ENCODE assay signal across 14 cellular contexts in the genomic region with DNA sequence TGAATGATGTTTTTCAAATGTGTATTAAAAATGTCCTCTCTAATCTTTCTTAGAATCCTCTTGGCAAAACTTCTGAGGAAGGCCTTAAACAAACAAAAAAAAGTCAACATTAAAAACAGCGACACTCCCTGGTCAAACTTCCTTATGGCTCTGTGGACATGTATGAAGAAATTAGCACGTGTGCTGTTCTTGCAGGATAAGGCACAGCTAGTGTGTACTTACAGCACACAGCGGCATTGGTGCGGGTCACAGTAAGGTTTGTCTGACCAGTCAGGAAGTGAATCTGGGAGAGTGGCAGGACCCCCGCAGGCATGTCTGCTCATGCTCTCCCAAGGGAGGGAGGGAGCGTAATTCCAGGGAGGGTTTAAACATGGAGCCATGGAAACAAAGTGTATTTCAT. TPM values are rescaled to one million over a fixed set of nuclear protein-coding genes. Genes with fewer than 3 reads are reported as not detected.
DNase-seq lines count a peak whose midpoint lies in the region; ATAC-seq and TF ChIP-seq lines count a peak whose summit lies in the region.
"Had no signal": no experiment of that assay in that cellular context is flagged by ENCODE, and none has a peak within 500 bp of the region (broad histone marks: within the 10 kb centered on the region; RNA-seq: fewer than 3 reads in every experiment).

No MANE protein-coding gene starts in this region.

- no peaks in the 10 kb centered on the region for H3K9me3 ChIP-seq in naive thymus-derived CD4-positive, alpha-beta T cell (ENCODE audit: control insufficient read depth in 2 of 3, low read length in 3 of 3)
- H3K9me3 ChIP-seq: neutrophil, thoracic aorta had no signal

- H3K4me3 ChIP-seq in fibroblast of villous mesenchyme (ENCODE audit: low read depth, low read length) = no peak overlapping the region
- no peak overlapping the region for H3K4me3 ChIP-seq in naive thymus-derived CD4-positive, alpha-beta T cell (ENCODE audit: low read length)
- H3K4me3 ChIP-seq: thoracic aorta had no signal

- DNase-seq in DMS 273 (lab: John Stamatoyannopoulos, UW; ENCODE audit: unreplicated experiment) (peak; percentile 38), DMS 273 treated with DMSO at 0.1 percent for 48 hours (lab: John Stamatoyannopoulos, UW) (no peak), SK-N-DZ (ENCODE audit: low spot score) (peak; percentile 12), fibroblast of villous mesenchyme (ENCODE audit: low read depth) (peak; percentile 37), retina (peak; percentile 4), RKO (ENCODE audit: low spot score) (no peak)
- DNase-seq in naive thymus-derived CD4-positive, alpha-beta T cell = no peak
- DNase-seq in T-helper 2 cell treated with Interferon-gamma antibody and Interleukin-4, amounts not matched to agents 5 μg/mL and 100 μg/mL, for 36 hours (ENCODE audit: low spot score) = no peak
- DNase-seq: 8988T, glutamatergic neuron had no signal

- H3K4me3 Mint-ChIP-seq in naive thymus-derived CD4-positive, alpha-beta T cell = no peak overlapping the region
- H3K4me3 Mint-ChIP-seq in T-helper 2 cell treated with Interferon-gamma antibody and Interleukin-4, amounts not matched to agents 5 μg/mL and 100 μg/mL, for 36 hours = no peak overlapping the region
- H3K4me3 Mint-ChIP-seq: activated T-helper 17 cell treated with anti-CD3 and anti-CD28 coated beads, Interleukin-2, amount 50 U/mL, for 72 hours; brain had no signal

- H3K36me3 ChIP-seq in naive thymus-derived CD4-positive, alpha-beta T cell (ENCODE audit: control insufficient read depth in 2 of 3, insufficient read depth in 3 of 3, low read length in 3 of 3) = no peaks in the 10 kb centered on the region
- H3K36me3 ChIP-seq: neutrophil, thoracic aorta had no signal

- H3K36me3 Mint-ChIP-seq in naive thymus-derived CD4-positive, alpha-beta T cell = peaks cover 0 to 12% (median 3%) of the 10 kb centered on the region in 5 donors
- no peaks in the 10 kb centered on the region for H3K36me3 Mint-ChIP-seq in T-helper 2 cell treated with Interferon-gamma antibody and Interleukin-4, amounts not matched to agents 5 μg/mL and 100 μg/mL, for 36 hours (ENCODE audit: low read depth)
- H3K36me3 Mint-ChIP-seq: brain had no signal

- peaks cover 0 to 10% (median 4%) of the 10 kb centered on the region in 11 donors for H3K9me3 Mint-ChIP-seq in naive thymus-derived CD4-positive, alpha-beta T cell
- no peaks in the 10 kb centered on the region for H3K9me3 Mint-ChIP-seq in T-helper 2 cell treated with Interferon-gamma antibody and Interleukin-4, amounts not matched to agents 5 μg/mL and 100 μg/mL, for 36 hours

- ATAC-seq in naive thymus-derived CD4-positive, alpha-beta T cell = no peak
- ATAC-seq: activated T-helper 17 cell treated with anti-CD3 and anti-CD28 coated beads, Interleukin-2, amount 50 U/mL, for 72 hours had no signal

- TF ChIP-seq CTCF in fibroblast of villous mesenchyme (IDR thresholded peaks at IDR 0.05; ENCODE audit: insufficient read depth, low read depth, low read length) = peak; percentile 30

- POLR2A ChIA-PET in naive thymus-derived CD4-positive, alpha-beta T cell (lab: Charles Lee) = no interaction called here

- no peaks in the 10 kb centered on the region for H3K27me3 ChIP-seq in naive thymus-derived CD4-positive, alpha-beta T cell (ENCODE audit: control insufficient read depth in 2 of 2, insufficient read depth in 2 of 2, low read length in 2 of 2)

- CTCF ChIA-PET in naive thymus-derived CD4-positive, alpha-beta T cell (lab: Charles Lee) = no interaction called here

- H3K27ac ChIP-seq in naive thymus-derived CD4-positive, alpha-beta T cell (ENCODE audit: low read depth, low read length) = no peak overlapping the region
- H3K27ac ChIP-seq: neutrophil, thoracic aorta had no signal

- H3K4me1 Mint-ChIP-seq in naive thymus-derived CD4-positive, alpha-beta T cell = no peaks in the 10 kb centered on the region
- no peaks in the 10 kb centered on the region for H3K4me1 Mint-ChIP-seq in T-helper 2 cell treated with Interferon-gamma antibody and Interleukin-4, amounts not matched to agents 5 μg/mL and 100 μg/mL, for 36 hours (ENCODE audit: low read depth)
- H3K4me1 Mint-ChIP-seq: activated T-helper 17 cell treated with anti-CD3 and anti-CD28 coated beads, Interleukin-2, amount 50 U/mL, for 72 hours had no signal

- H3K27me3 Mint-ChIP-seq in naive thymus-derived CD4-positive, alpha-beta T cell = peaks cover 0 to 16% (median 6%) of the 10 kb centered on the region in 5 donors
- H3K27me3 Mint-ChIP-seq in T-helper 2 cell treated with Interferon-gamma antibody and Interleukin-4, amounts not matched to agents 5 μg/mL and 100 μg/mL, for 36 hours (ENCODE audit: low read depth) = no peaks in the 10 kb centered on the region

- no peak overlapping the region for H3K27ac Mint-ChIP-seq in naive thymus-derived CD4-positive, alpha-beta T cell
- H3K27ac Mint-ChIP-seq in T-helper 2 cell treated with Interferon-gamma antibody and Interleukin-4, amounts not matched to agents 5 μg/mL and 100 μg/mL, for 36 hours = no peak overlapping the region
- H3K27ac Mint-ChIP-seq: activated T-helper 17 cell treated with anti-CD3 and anti-CD28 coated beads, Interleukin-2, amount 50 U/mL, for 72 hours had no signal

- intact Hi-C loops in naive thymus-derived CD4-positive, alpha-beta T cell (cut with micrococcal nuclease) = no loop called here

- no peaks in the 10 kb centered on the region for H3K4me1 ChIP-seq in naive thymus-derived CD4-positive, alpha-beta T cell (ENCODE audit: control insufficient read depth in 2 of 2, insufficient read depth in 2 of 2, low read length in 2 of 2)

RNA-seq across cellular contexts. Expression of gene SLC22A1, which starts 38.8 kb away (rescaled TPM):
- polyA plus RNA-seq in SK-N-DZ (2014; cell fraction: cytosol; rRNA removed) = 0.24 TPM in 1 of 2 replicates, not detected in the other
- polyA plus RNA-seq in SK-N-DZ (2014; cell fraction: nucleus; rRNA removed) = 0.46 TPM in 1 of 2 replicates, not detected in the other
- 0.32 and 0.86 TPM in 2 replicates for total RNA-seq in fibroblast of villous mesenchyme
- 1 to 10 TPM in 3 of 5 experiments, under 1 TPM in 1, not detected in 1; 0.39 to 2.2 (median 1.3) TPM for total RNA-seq in naive thymus-derived CD4-positive, alpha-beta T cell
- not detected for polyA plus RNA-seq in naive thymus-derived CD4-positive, alpha-beta T cell

Comparison
In these comparisons a context has a peak if more than half of its experiments do, and no peak if none do; other contexts are left out.
1. DNase-seq: peak in DMS 273 (single experiment), SK-N-DZ (single experiment), fibroblast of villous mesenchyme (single experiment) and retina (single experiment); none in DMS 273 treated with DMSO at 0.1 percent for 48 hours (single experiment), naive thymus-derived CD4-positive, alpha-beta T cell (0 of 9), RKO (single experiment) and T-helper 2 cell treated with Interferon-gamma antibody and Interleukin-4, amounts not matched to agents 5 μg/mL and 100 μg/mL, for 36 hours (single experiment).